Comparison of ENCODE assay signal across 28 cellular contexts in the genomic region with DNA sequence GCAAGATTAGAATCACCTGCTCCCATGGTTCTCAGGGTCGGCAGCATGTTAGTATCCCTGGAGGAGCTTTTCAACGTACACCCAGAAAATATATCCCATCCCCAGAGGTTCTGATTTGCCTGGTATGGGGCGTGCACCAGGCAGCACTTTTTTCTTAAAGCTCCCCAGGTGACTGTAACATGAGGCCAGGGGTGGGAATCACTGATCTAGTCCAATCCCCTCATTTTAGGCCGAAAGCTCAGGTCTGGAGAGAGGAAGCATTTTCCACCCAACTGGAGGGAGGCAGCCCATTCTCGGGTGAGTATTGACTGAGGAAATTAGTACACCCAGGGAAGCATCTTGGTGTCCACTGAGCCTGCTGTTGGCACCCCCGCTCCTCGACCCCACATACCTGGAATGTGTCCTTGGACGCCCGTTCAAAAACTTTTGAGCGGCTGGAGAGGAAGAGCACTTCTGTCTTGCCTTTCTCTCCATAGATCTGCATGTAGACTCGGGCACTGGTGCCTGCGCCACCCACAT.
"Had no signal": no experiment of that assay in that cellular context is flagged by ENCODE, and none has a peak within 500 bp of the region (broad histone marks: within the 10 kb centered on the region; RNA-seq: fewer than 3 reads in every experiment).

No MANE protein-coding gene starts in this region.

- H3K9me3 Mint-ChIP-seq: naive thymus-derived CD4-positive, alpha-beta T cell; natural killer cell treated with Interleukin-12 subunit alpha and Interleukin-12 subunit beta and Interleukin-15 and Interleukin-18, amount 100 ng/mL, for 72 hours; stimulated activated memory B cell treated with anti-CD40 and anti-IgM and Interleukin-4, amounts not matched to agents 10 μg/mL and 1 μg/mL and 100 μg/mL, for 72 hours; stimulated activated naive CD8-positive, alpha-beta T cell treated with anti-CD3 and anti-CD28 coated beads, Interleukin-15, amount 100 ng/mL, for 72 hours; type B pancreatic cell had no signal

- H3K27me3 Mint-ChIP-seq: stimulated activated naive CD8-positive, alpha-beta T cell treated with anti-CD3 and anti-CD28 coated beads, Interleukin-15, amount 100 ng/mL, for 72 hours had no signal

- H2AFZ ChIP-seq: hepatocyte had no signal

- H3K4me1 Mint-ChIP-seq: stimulated activated memory B cell treated with anti-CD40 and anti-IgM and Interleukin-4, amounts not matched to agents 10 μg/mL and 1 μg/mL and 100 μg/mL, for 72 hours; stimulated activated naive CD8-positive, alpha-beta T cell treated with anti-CD3 and anti-CD28 coated beads, Interleukin-15, amount 100 ng/mL, for 72 hours had no signal

- H3K4me2 ChIP-seq: hepatocyte, smooth muscle cell had no signal

- H3K79me2 ChIP-seq: hepatocyte had no signal

- H3K36me3 Mint-ChIP-seq: naive thymus-derived CD4-positive, alpha-beta T cell; natural killer cell treated with Interleukin-12 subunit alpha and Interleukin-12 subunit beta and Interleukin-15 and Interleukin-18, amount 100 ng/mL, for 72 hours; stimulated activated memory B cell treated with anti-CD40 and anti-IgM and Interleukin-4, amounts not matched to agents 10 μg/mL and 1 μg/mL and 100 μg/mL, for 72 hours; type B pancreatic cell had no signal

- H3K9me3 ChIP-seq: heart right ventricle, left lung, lower lobe of right lung, mucosa of descending colon, ovary, right atrium auricular region, right lobe of liver, tibial nerve, uterus had no signal

- H3K27ac ChIP-seq: heart right ventricle, hepatocyte, left lung, lower lobe of right lung, ovary, right atrium auricular region, right lobe of liver, tibial nerve, uterus had no signal

- FAIRE-seq: kidney had no signal

- H3K36me3 ChIP-seq: heart right ventricle, left lung, lower lobe of right lung, ovary, right atrium auricular region, right lobe of liver, tibial nerve, uterus had no signal

- ATAC-seq: heart right ventricle; left colon; left lung; lower lobe of right lung; mucosa of descending colon; naive thymus-derived CD4-positive, alpha-beta T cell; natural killer cell treated with Interleukin-12 subunit alpha and Interleukin-12 subunit beta and Interleukin-15 and Interleukin-18, amount 100 ng/mL, for 72 hours; right lobe of liver; stimulated activated memory B cell treated with anti-CD40 and anti-IgM and Interleukin-4, amounts not matched to agents 10 μg/mL and 1 μg/mL and 100 μg/mL, for 72 hours; stimulated activated naive CD8-positive, alpha-beta T cell treated with anti-CD3 and anti-CD28 coated beads, Interleukin-15, amount 100 ng/mL, for 72 hours had no signal

- H3K4me1 ChIP-seq: heart right ventricle, left lung, lower lobe of right lung, right atrium auricular region, right lobe of liver, tibial nerve, uterus had no signal

- H3K27ac Mint-ChIP-seq: naive thymus-derived CD4-positive, alpha-beta T cell; natural killer cell treated with Interleukin-12 subunit alpha and Interleukin-12 subunit beta and Interleukin-15 and Interleukin-18, amount 100 ng/mL, for 72 hours; progenitor cell of endocrine pancreas; stimulated activated memory B cell treated with anti-CD40 and anti-IgM and Interleukin-4, amounts not matched to agents 10 μg/mL and 1 μg/mL and 100 μg/mL, for 72 hours; type B pancreatic cell had no signal

- DNase-seq: heart right ventricle; kidney; left colon; left lung; lower lobe of right lung; mammary epithelial cell; mesenchymal stem cell; mucosa of descending colon; naive thymus-derived CD4-positive, alpha-beta T cell; occipital lobe; ovary; right lobe of liver; stimulated activated CD4-positive, alpha-beta T cell treated with anti-CD3 and anti-CD28 coated beads, Interleukin-1b, Interleukin-23, amount 100 ng/mL, for 48 hours; stimulated activated CD4-positive, alpha-beta T cell treated with anti-CD3 and anti-CD28 coated beads, Interleukin-2, amount 100 ng/mL, for 48 hours; stimulated activated CD4-positive, alpha-beta T cell treated with anti-CD3 and anti-CD28 coated beads, Interleukin-4, amount 100 ng/mL, for 4 hours; stimulated activated CD8-positive, alpha-beta memory T cell treated with anti-CD3 and anti-CD28 coated beads, Interleukin-4, amount 100 ng/mL, for 48 hours; stimulated activated naive CD4-positive, alpha-beta T cell treated with Interleukin-2 at 50 U/mL for 16 hours; stimulated activated naive CD8-positive, alpha-beta T cell treated with anti-CD3 and anti-CD28 coated beads, Interleukin-15, amount 100 ng/mL, for 72 hours; substantia nigra; uterus had no signal

- H3K4me3 Mint-ChIP-seq: naive thymus-derived CD4-positive, alpha-beta T cell; natural killer cell treated with Interleukin-12 subunit alpha and Interleukin-12 subunit beta and Interleukin-15 and Interleukin-18, amount 100 ng/mL, for 72 hours; stimulated activated memory B cell treated with anti-CD40 and anti-IgM and Interleukin-4, amounts not matched to agents 10 μg/mL and 1 μg/mL and 100 μg/mL, for 72 hours; stimulated activated naive CD8-positive, alpha-beta T cell treated with anti-CD3 and anti-CD28 coated beads, Interleukin-15, amount 100 ng/mL, for 72 hours; type B pancreatic cell had no signal

- H3K4me3 ChIP-seq: heart right ventricle, hepatocyte, left lung, lower lobe of right lung, mucosa of descending colon, ovary, right atrium auricular region, right lobe of liver, smooth muscle cell, tibial nerve, uterus had no signal

- H3K27me3 ChIP-seq: heart right ventricle, hepatocyte, left lung, ovary, right atrium auricular region, right lobe of liver, tibial nerve, uterus had no signal
